ENCODE assay signal across 1 cellular context in the genomic region with DNA sequence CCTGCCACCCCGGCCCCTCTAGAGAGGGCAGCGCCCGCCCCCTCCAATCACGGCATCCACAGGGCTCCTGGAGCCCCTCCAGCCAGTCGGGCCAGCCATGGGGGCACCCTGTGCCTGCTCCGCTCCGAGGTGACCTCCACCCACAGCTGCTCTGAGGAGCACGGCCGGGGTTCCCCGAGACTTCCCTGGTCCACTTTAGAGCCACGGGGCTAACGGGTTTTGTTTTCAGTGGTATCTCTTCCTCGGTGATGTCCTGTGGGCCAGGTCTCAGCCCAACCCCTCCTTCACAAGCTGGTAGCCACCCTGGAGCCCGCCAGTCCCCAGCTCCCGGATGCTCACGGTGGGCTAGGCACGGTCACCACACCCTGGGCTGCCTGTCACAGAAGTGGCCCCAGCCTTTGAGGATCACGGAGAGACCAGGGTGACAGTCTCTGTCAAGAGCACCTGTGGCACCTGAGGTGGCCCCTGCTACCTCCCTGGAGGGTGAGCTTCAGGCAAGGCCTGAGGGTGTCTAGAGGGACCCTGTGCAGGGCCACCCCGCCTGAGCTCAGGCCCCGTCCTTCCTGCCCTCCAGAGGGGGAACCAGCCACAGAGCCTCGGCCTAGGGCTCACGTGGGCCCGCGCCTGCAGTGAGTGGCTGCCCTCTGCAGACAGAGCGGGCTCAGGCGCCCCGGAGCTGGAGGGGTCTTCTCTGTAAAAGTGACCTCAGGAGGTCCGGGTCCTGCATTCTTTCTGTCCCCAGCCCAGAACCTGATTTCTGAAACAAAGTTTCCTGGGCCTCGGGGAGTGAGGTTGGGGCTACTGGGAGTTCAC.
TF ChIP-seq lines count a peak whose summit lies in the region.

No MANE protein-coding gene starts in this region.

TF ChIP-seq in HEK293T, 16 proteins besides CTCF, POLR2A, EP300 and RAD21 (continued from another document):
- TF ChIP-seq PKNOX1 (IDR thresholded peaks at IDR 0.05) (no peak), SP1 (IDR thresholded peaks at IDR 0.05) (no peak)
TF ChIP-seq in HEK293T: peak in this region for 0.
